ENCODE assay signal across 10 cellular contexts in genomic region chr2:197294260-197294659, GRCh38. TPM values are rescaled to one million over a fixed set of nuclear protein-coding genes. Genes with fewer than 3 reads are reported as not detected.
DNase-seq lines count a peak whose midpoint lies in the region; ATAC-seq, FAIRE-seq and TF ChIP-seq lines count a peak whose summit lies in the region.
"Had no signal": no experiment of that assay in that cellular context is flagged by ENCODE, and none has a peak within 500 bp of the region (broad histone marks: within the 10 kb centered on the region; RNA-seq: fewer than 3 reads in every experiment).

No MANE protein-coding gene starts in this region.

- TF ChIP-seq CTCF in AG10803 (conservative IDR thresholded peaks at IDR 0.05; ENCODE audit: low read length), result no peak

- DNase-seq in AG10803 (ENCODE audit: low read depth) (peak; percentile 13), NCI-H524 treated with DMSO at 0.1 percent for 48 hours (lab: John Stamatoyannopoulos, UW) (no peak), RCC 7860 (ENCODE audit: low spot score) (no peak), Kasumi-1 (lab: John Stamatoyannopoulos, UW) (no peak)
- no peak for DNase-seq in effector memory CD4-positive, alpha-beta T cell
- DNase-seq: effector CD8-positive, alpha-beta T cell had no signal

- peaks cover 19% of the 10 kb centered on the region for H3K36me3 Mint-ChIP-seq in IgD-negative memory B cell

- peaks cover 74 to 79% (median 79%) of the 10 kb centered on the region in 3 donors for H3K4me1 Mint-ChIP-seq in IgD-negative memory B cell

- peak; percentile 34 for ATAC-seq in GM19463 (IDR thresholded peaks at IDR 0.05; ENCODE audit: unreplicated experiment)
- ATAC-seq in GM21619 (IDR thresholded peaks at IDR 0.05; ENCODE audit: unreplicated experiment), result no peak

- no peak for FAIRE-seq in RCC 7860 (lab: Jason Lieb, UNC)
- FAIRE-seq: G401.6 had no signal

- H3K4me1 ChIP-seq in effector memory CD4-positive, alpha-beta T cell (ENCODE audit: control insufficient read depth, insufficient read depth, low read length, poor library complexity, severe bottlenecking), result peaks cover 39% of the 10 kb centered on the region

- H3K4me3 Mint-ChIP-seq in IgD-negative memory B cell, result peak overlapping the region; percentile 75 to 91 (median 88)

- H3K27ac Mint-ChIP-seq in IgD-negative memory B cell, result peak overlapping the region; percentile 87 to 95 (median 93)

- no peaks in the 10 kb centered on the region for H3K27me3 Mint-ChIP-seq in IgD-negative memory B cell

- no peaks in the 10 kb centered on the region for H3K27me3 ChIP-seq in effector memory CD4-positive, alpha-beta T cell (replicated peaks; ENCODE audit: control insufficient read depth, insufficient read depth, low read length, poor library complexity, severe bottlenecking)

- H3K27ac ChIP-seq in effector memory CD4-positive, alpha-beta T cell (ENCODE audit: insufficient read depth, low read length, poor library complexity, severe bottlenecking), result peak overlapping the region; percentile 79

- no peaks in the 10 kb centered on the region for H3K36me3 ChIP-seq in effector memory CD4-positive, alpha-beta T cell (ENCODE audit: control insufficient read depth, insufficient read depth, low read length)

- H3K9me3 Mint-ChIP-seq in IgD-negative memory B cell, result no peaks in the 10 kb centered on the region

- H3K4me3 ChIP-seq in AG10803 (ENCODE audit: low read length), result no peak overlapping the region
- peak overlapping the region; percentile 22 for H3K4me3 ChIP-seq in effector memory CD4-positive, alpha-beta T cell (ENCODE audit: insufficient read depth, low read depth, low read length, poor library complexity, severe bottlenecking)

- H3K9me3 ChIP-seq in effector memory CD4-positive, alpha-beta T cell (ENCODE audit: control insufficient read depth, low read length), result no peaks in the 10 kb centered on the region

RNA-seq across cellular contexts. Expression of gene ANKRD44, which starts 16.3 kb away (rescaled TPM):
- 91.6 TPM for polyA plus RNA-seq in IgD-negative memory B cell
